ENCODE assay signal across 1 cellular context in genomic region chr15:71925145-71925544, GRCh38.
TF ChIP-seq lines count a peak whose summit lies in the region.

No MANE protein-coding gene starts in this region.

TF ChIP-seq in K562, 482 proteins besides CTCF, POLR2A, EP300 and RAD21 (continued from another document):
- TF ChIP-seq MGA (IDR thresholded peaks at IDR 0.05): no peak
- TF ChIP-seq FOXA3 (CRISPR knock-in tag; conservative IDR thresholded peaks at IDR 0.05 in 1 of 2, IDR thresholded peaks at IDR 0.05 in 1 of 2): no peak
- no peak for TF ChIP-seq MBD2 (IDR thresholded peaks at IDR 0.05; ENCODE audit: borderline replicate concordance, low read depth)
- no peak for TF ChIP-seq PCBP2 (IDR thresholded peaks at IDR 0.05; ENCODE audit: low read depth, low read length, poor library complexity, severe bottlenecking)
- peak; percentile 90 for TF ChIP-seq PPARD (CRISPR knock-in tag; IDR thresholded peaks at IDR 0.05)
- TF ChIP-seq MTF1 (CRISPR knock-in tag; IDR thresholded peaks at IDR 0.05; ENCODE audit: borderline replicate concordance): peak; percentile 96
- peak; percentile 98 for TF ChIP-seq ZNF277 (CRISPR knock-in tag; IDR thresholded peaks at IDR 0.05; ENCODE audit: borderline replicate concordance)
